Comparison of ENCODE assay signal across 8 cellular contexts in genomic region chr5:77775773-77776605, GRCh38.
DNase-seq lines count a peak whose midpoint lies in the region; ATAC-seq lines count a peak whose summit lies in the region.

TBCA (minus strand) TSS chr5:77776339; CDS start chr5:77776257, 82 bp downstream.

- peak; percentile 91 for ATAC-seq in GM19025 (IDR thresholded peaks at IDR 0.05; ENCODE audit: low read depth, unreplicated experiment)
- ATAC-seq in HG03280 (IDR thresholded peaks at IDR 0.05; ENCODE audit: unreplicated experiment) = peak; percentile 91

- H3K27ac ChIP-seq in caudate nucleus (ENCODE audit: low read depth, low read length) = peak within 1 kb of the TSS; percentile 76

- DNase-seq in AML-193 (lab: John Stamatoyannopoulos, UW) = peak; percentile 84
- DNase-seq in NCI-H345 (lab: John Stamatoyannopoulos, UW) = peak; percentile 89
- peak; percentile 76 to 87 (median 82) for DNase-seq in activated CD4-positive, CD25-positive, alpha-beta regulatory T cell (lab: John Stamatoyannopoulos, UW)
- peak in 60 of 61 donors; percentile 28 to 92 (median 79) for DNase-seq in caudate nucleus (lab: John Stamatoyannopoulos, UW)
- peak; percentile 89 for DNase-seq in iris pigment epithelial cell (ENCODE audit: low read depth)
- peak; percentile 86 for DNase-seq in stimulated activated CD4-positive, alpha-beta T cell treated with anti-CD3 and anti-CD28 coated beads, Interleukin-12 subunit alpha, Interleukin-12 subunit beta, amount 100 ng/mL, for 4 hours

Comparison
In these comparisons a context has a peak if more than half of its experiments do, and no peak if none do; other contexts are left out.
1. Peak in every context shown above with its lines: DNase-seq, ATAC-seq and H3K27ac ChIP-seq.